ENCODE assay signal across 8 cellular contexts in genomic region chr18:12946549-12947354, GRCh38. TPM values are rescaled to one million over a fixed set of nuclear protein-coding genes. Genes with fewer than 3 reads are reported as not detected.
DNase-seq lines count a peak whose midpoint lies in the region; ATAC-seq and TF ChIP-seq lines count a peak whose summit lies in the region.

No MANE protein-coding gene starts in this region.

- H3K27me3 ChIP-seq in ectodermal cell (ENCODE audit: control insufficient read depth, insufficient read depth, low read length, poor library complexity, severe bottlenecking) (no peaks in the 10 kb centered on the region), lower lobe of right lung (ENCODE audit: low read depth) (no peaks in the 10 kb centered on the region), testis (no peaks in the 10 kb centered on the region)

- peak overlapping the region; percentile 100 for H3K4me3 ChIP-seq in SK-N-MC
- peak overlapping the region; percentile 45 for H3K4me3 ChIP-seq in ectodermal cell (ENCODE audit: insufficient read depth, low read depth, low read length)
- peak overlapping the region; percentile 67 for H3K4me3 ChIP-seq in lower lobe of right lung
- H3K4me3 ChIP-seq in testis, result peak overlapping the region; percentile 71 to 89

- no peak for TF ChIP-seq CTCF in lower lobe of right lung (IDR thresholded peaks at IDR 0.05)
- TF ChIP-seq CTCF in testis (IDR thresholded peaks at IDR 0.05), result no peak

- 5% methylated on average over 17 of the region's 17 CpGs for WGBS in ectodermal cell, 2 experiments
- WGBS in testis, 2 donors, result 2 to 5% methylated on average over 17 of the region's 17 CpGs

- peak overlapping the region; percentile 90 for H3K27ac ChIP-seq in SK-N-MC
- H3K27ac ChIP-seq in ectodermal cell (ENCODE audit: insufficient read depth, low read depth, low read length, poor library complexity, severe bottlenecking), result peak overlapping the region; percentile 74
- peak overlapping the region; percentile 96 for H3K27ac ChIP-seq in lower lobe of right lung
- H3K27ac ChIP-seq in testis, result peak overlapping the region; percentile 92 to 98

- H3K9ac ChIP-seq in SK-N-MC (ENCODE audit: insufficient read length), result peak overlapping the region; percentile 91

- peak in 1 of 2 donors; percentile 4 for ATAC-seq in lower lobe of right lung

- H3K36me3 ChIP-seq in SK-N-MC (ENCODE audit: insufficient read depth, low read length) (peaks cover 24% of the 10 kb centered on the region), ectodermal cell (ENCODE audit: control insufficient read depth, insufficient read depth, low read length) (no peaks in the 10 kb centered on the region), lower lobe of right lung (no peaks in the 10 kb centered on the region), testis (ENCODE audit: low read depth, missing control alignments) (no peaks in the 10 kb centered on the region)

- no peak for TF ChIP-seq POLR2A in testis (IDR thresholded peaks at IDR 0.05)

- peak; percentile 8 for DNase-seq in stimulated activated CD4-positive, alpha-beta T cell treated with anti-CD3 and anti-CD28 coated beads, Interleukin-1b, Interleukin-23, amount 100 ng/mL, for 48 hours
- no peak for DNase-seq in stimulated activated CD4-positive, alpha-beta T cell treated with anti-CD3 and anti-CD28 coated beads, Interleukin-2, amount 100 ng/mL, for 24 hours
- peak; percentile 64 for DNase-seq in HuH-7 (ENCODE audit: low spot score)
- DNase-seq in SK-N-MC (ENCODE audit: low read depth, low spot score), result no peak
- DNase-seq in lower lobe of right lung, result no peak
- peak; percentile 39 for DNase-seq in testis
- DNase-seq in stimulated activated CD4-positive, alpha-beta T cell treated with anti-CD3 and anti-CD28 coated beads, Interleukin-4, amount 100 ng/mL, for 24 hours, result no peak

- intact Hi-C loops in lower lobe of right lung (cut with DNase I) (no loop called here), testis (cut with DNase I; ENCODE audit: low total_unique reads) (no loop called here)

- peaks cover 4% of the 10 kb centered on the region for H3K4me1 ChIP-seq in ectodermal cell (ENCODE audit: control insufficient read depth, insufficient read depth, low read length)
- peaks cover 39% of the 10 kb centered on the region for H3K4me1 ChIP-seq in lower lobe of right lung
- H3K4me1 ChIP-seq in testis, result peaks cover 7% of the 10 kb centered on the region

- H3K9me3 ChIP-seq in SK-N-MC (ENCODE audit: low read depth, low read length), result no peaks in the 10 kb centered on the region
- H3K9me3 ChIP-seq in ectodermal cell (ENCODE audit: control insufficient read depth, low read length), result no peaks in the 10 kb centered on the region
- no peaks in the 10 kb centered on the region for H3K9me3 ChIP-seq in lower lobe of right lung
- no peaks in the 10 kb centered on the region for H3K9me3 ChIP-seq in testis

RNA-seq across cellular contexts. Expression of gene SEH1L, which starts 1.1 kb away (rescaled TPM):
- polyA plus RNA-seq in ectodermal cell (2013, experiment 1 of 4), result 44.0 TPM
- polyA plus RNA-seq in ectodermal cell (2013, experiment 2 of 4), result 48.7 TPM
- polyA plus RNA-seq in ectodermal cell (2013, experiment 3 of 4), result 30.3 TPM
- 31.0 TPM for polyA plus RNA-seq in ectodermal cell (2013, experiment 4 of 4)
- 34.8 TPM for total RNA-seq in lower lobe of right lung
- 10 to 100 TPM; 37.1 to 43.5 TPM for total RNA-seq in testis
- 33.5 TPM for polyA plus RNA-seq in testis (ENCODE audit: insufficient read depth, low read depth, low replicate concordance)

RNA-seq across cellular contexts. Expression of gene CEP192, which starts 44.4 kb away (rescaled TPM):
- 35.3 TPM for polyA plus RNA-seq in ectodermal cell (2013, experiment 1 of 4)
- polyA plus RNA-seq in ectodermal cell (2013, experiment 2 of 4), result 40.2 TPM
- 32.0 TPM for polyA plus RNA-seq in ectodermal cell (2013, experiment 3 of 4)
- polyA plus RNA-seq in ectodermal cell (2013, experiment 4 of 4), result 33.1 TPM
- total RNA-seq in lower lobe of right lung (29.1 TPM), testis (10 to 100 TPM; 61.2 to 77.3 TPM)
- polyA plus RNA-seq in testis (ENCODE audit: insufficient read depth, low read depth, low replicate concordance), result 34.1 TPM

Comparison
In these comparisons a context has a peak if more than half of its experiments do, and no peak if none do; other contexts are left out.
1. DNase-seq: peak in stimulated activated CD4-positive, alpha-beta T cell treated with anti-CD3 and anti-CD28 coated beads, Interleukin-1b, Interleukin-23, amount 100 ng/mL, for 48 hours (single experiment), HuH-7 (single experiment) and testis (single experiment); none in stimulated activated CD4-positive, alpha-beta T cell treated with anti-CD3 and anti-CD28 coated beads, Interleukin-2, amount 100 ng/mL, for 24 hours (0 of 2), SK-N-MC (single experiment), lower lobe of right lung (single experiment) and stimulated activated CD4-positive, alpha-beta T cell treated with anti-CD3 and anti-CD28 coated beads, Interleukin-4, amount 100 ng/mL, for 24 hours (single experiment).
2. H3K4me3 ChIP-seq: peak in every context shown above with its lines; median percentile 100 in SK-N-MC; 80 in testis; 67 in lower lobe of right lung; 45 in ectodermal cell.
3. Peak in every context shown above with its lines, with median percentiles within 50 percentile points of each other: H3K27ac ChIP-seq.